Comparison of ENCODE assay signal across 1 cellular context in the genomic region with DNA sequence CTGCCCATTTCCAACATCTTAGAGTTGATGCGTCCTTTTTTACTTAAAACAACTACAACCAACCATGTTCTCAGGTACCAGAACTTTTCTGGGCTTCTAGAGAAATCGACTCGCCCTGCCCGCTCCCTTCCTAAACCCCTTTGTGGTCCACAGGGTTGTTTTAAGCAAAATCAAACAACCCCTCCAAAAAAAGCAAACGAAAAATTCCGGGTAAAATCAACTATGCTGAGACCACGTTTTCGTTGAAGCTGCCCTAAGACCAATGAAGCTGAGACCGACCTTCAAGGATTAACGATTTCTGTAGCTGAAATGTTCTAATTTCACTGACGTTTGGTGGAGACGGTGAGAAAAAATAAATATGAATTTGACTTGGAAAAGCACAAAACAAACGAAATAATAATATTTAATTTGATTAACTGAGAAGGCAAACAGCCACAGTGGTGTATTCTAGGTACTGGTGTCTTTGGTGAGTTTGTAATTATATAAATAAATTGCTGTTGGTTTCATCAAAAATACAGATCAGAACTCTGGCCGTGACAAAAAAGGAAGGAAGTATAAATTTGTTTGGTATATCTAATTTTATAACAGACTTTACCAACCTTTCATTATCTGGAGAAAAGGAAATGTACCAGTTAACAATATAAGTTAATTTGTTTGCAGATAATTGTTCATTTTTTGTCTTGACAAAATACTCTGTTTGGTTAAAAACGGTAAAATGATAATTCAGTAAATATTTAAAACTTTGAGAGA.
TF ChIP-seq lines count a peak whose summit lies in the region.

No MANE protein-coding gene starts in this region.

TF ChIP-seq in K562, 482 proteins besides CTCF, POLR2A, EP300 and RAD21 (continued from another document and continues in another):
- TF ChIP-seq ZHX1 (conservative IDR thresholded peaks at IDR 0.05; ENCODE audit: low read length): no peak
- TF ChIP-seq ZC3H4 (CRISPR knock-in tag; IDR thresholded peaks at IDR 0.05; ENCODE audit: borderline replicate concordance): no peak
- TF ChIP-seq SP1 (CRISPR knock-in tag; IDR thresholded peaks at IDR 0.05): no peak
- TF ChIP-seq ZNF445 (CRISPR knock-in tag; IDR thresholded peaks at IDR 0.05; ENCODE audit: low read depth): no peak
- no peak for TF ChIP-seq MCM2 (IDR thresholded peaks at IDR 0.05; ENCODE audit: low read depth)
- TF ChIP-seq HLTF (IDR thresholded peaks at IDR 0.05): no peak
- no peak for TF ChIP-seq KDM5B (IDR thresholded peaks at IDR 0.05; ENCODE audit: insufficient replicate concordance, low read depth, low read length)
- TF ChIP-seq ZSCAN29 (IDR thresholded peaks at IDR 0.05): no peak
- no peak for TF ChIP-seq NCOA2 (IDR thresholded peaks at IDR 0.05; ENCODE audit: partially characterized antibody in 2 of 2)
- no peak for TF ChIP-seq ZNF57 (CRISPR knock-in tag; IDR thresholded peaks at IDR 0.05)
- no peak for TF ChIP-seq SAP30 (IDR thresholded peaks at IDR 0.05; ENCODE audit: borderline replicate concordance, insufficient read depth, low read depth, low read length, poor library complexity, severe bottlenecking)
- no peak for TF ChIP-seq HMGN3 (IDR thresholded peaks at IDR 0.05; ENCODE audit: borderline replicate concordance, extremely low read depth, insufficient read length, low read depth, low read length)
- no peak for TF ChIP-seq U2AF1 (optimal IDR thresholded peaks at IDR 0.05; ENCODE audit: low read depth, low read length)
- TF ChIP-seq, protein P1, sequence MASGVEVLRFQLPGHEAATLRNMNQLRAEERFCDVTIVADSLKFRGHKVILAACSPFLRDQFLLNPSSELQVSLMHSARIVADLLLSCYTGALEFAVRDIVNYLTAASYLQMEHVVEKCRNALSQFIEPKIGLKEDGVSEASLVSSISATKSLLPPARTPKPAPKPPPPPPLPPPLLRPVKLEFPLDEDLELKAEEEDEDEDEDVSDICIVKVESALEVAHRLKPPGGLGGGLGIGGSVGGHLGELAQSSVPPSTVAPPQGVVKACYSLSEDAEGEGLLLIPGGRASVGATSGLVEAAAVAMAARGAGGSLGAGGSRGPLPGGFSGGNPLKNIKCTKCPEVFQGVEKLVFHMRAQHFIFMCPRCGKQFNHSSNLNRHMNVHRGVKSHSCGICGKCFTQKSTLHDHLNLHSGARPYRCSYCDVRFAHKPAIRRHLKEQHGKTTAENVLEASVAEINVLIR (CRISPR knock-in tag; IDR thresholded peaks at IDR 0.05): no peak
- no peak for TF ChIP-seq ZNF699 (CRISPR knock-in tag; IDR thresholded peaks at IDR 0.05; ENCODE audit: insufficient replicate concordance)
- TF ChIP-seq PTBP1 (IDR thresholded peaks at IDR 0.05; ENCODE audit: low read depth, low read length): no peak
- TF ChIP-seq VEZF1 (CRISPR knock-in tag; IDR thresholded peaks at IDR 0.05): no peak
- no peak for TF ChIP-seq SFPQ (IDR thresholded peaks at IDR 0.05; ENCODE audit: low read depth, low read length)
- TF ChIP-seq SPI1 (IDR thresholded peaks at IDR 0.05; ENCODE audit: borderline replicate concordance, low read depth, low read length): no peak
- TF ChIP-seq POLR2AphosphoS5 (IDR thresholded peaks at IDR 0.05; ENCODE audit: control insufficient read depth, insufficient read depth, low read depth, low read length): no peak
- TF ChIP-seq U2AF2 (optimal IDR thresholded peaks at IDR 0.05; ENCODE audit: low read depth, low read length): no peak
- TF ChIP-seq, protein P2, sequence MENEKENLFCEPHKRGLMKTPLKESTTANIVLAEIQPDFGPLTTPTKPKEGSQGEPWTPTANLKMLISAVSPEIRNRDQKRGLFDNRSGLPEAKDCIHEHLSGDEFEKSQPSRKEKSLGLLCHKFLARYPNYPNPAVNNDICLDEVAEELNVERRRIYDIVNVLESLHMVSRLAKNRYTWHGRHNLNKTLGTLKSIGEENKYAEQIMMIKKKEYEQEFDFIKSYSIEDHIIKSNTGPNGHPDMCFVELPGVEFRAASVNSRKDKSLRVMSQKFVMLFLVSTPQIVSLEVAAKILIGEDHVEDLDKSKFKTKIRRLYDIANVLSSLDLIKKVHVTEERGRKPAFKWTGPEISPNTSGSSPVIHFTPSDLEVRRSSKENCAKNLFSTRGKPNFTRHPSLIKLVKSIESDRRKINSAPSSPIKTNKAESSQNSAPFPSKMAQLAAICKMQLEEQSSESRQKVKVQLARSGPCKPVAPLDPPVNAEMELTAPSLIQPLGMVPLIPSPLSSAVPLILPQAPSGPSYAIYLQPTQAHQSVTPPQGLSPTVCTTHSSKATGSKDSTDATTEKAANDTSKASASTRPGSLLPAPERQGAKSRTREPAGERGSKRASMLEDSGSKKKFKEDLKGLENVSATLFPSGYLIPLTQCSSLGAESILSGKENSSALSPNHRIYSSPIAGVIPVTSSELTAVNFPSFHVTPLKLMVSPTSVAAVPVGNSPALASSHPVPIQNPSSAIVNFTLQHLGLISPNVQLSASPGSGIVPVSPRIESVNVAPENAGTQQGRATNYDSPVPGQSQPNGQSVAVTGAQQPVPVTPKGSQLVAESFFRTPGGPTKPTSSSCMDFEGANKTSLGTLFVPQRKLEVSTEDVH (IDR thresholded peaks at IDR 0.05; ENCODE audit: low read depth, partially characterized antibody): no peak
- no peak for TF ChIP-seq ZNF449 (CRISPR knock-in tag; IDR thresholded peaks at IDR 0.05)
- TF ChIP-seq, protein P3, sequence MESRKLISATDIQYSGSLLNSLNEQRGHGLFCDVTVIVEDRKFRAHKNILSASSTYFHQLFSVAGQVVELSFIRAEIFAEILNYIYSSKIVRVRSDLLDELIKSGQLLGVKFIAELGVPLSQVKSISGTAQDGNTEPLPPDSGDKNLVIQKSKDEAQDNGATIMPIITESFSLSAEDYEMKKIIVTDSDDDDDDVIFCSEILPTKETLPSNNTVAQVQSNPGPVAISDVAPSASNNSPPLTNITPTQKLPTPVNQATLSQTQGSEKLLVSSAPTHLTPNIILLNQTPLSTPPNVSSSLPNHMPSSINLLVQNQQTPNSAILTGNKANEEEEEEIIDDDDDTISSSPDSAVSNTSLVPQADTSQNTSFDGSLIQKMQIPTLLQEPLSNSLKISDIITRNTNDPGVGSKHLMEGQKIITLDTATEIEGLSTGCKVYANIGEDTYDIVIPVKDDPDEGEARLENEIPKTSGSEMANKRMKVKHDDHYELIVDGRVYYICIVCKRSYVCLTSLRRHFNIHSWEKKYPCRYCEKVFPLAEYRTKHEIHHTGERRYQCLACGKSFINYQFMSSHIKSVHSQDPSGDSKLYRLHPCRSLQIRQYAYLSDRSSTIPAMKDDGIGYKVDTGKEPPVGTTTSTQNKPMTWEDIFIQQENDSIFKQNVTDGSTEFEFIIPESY (CRISPR knock-in tag; IDR thresholded peaks at IDR 0.05): no peak
- TF ChIP-seq ELF4 (CRISPR knock-in tag; IDR thresholded peaks at IDR 0.05): no peak
- 0 out of 2 replicates have a peak, but pooled peaks have one; percentile 68 for TF ChIP-seq THRB (CRISPR knock-in tag; conservative IDR thresholded peaks at IDR 0.05)
- TF ChIP-seq CCAR2 (IDR thresholded peaks at IDR 0.05; ENCODE audit: low read depth, low read length): no peak
- TF ChIP-seq ZFP36 (IDR thresholded peaks at IDR 0.05; ENCODE audit: low read depth, low read length, partially characterized antibody): no peak
- no peak for TF ChIP-seq CBX3 (IDR thresholded peaks at IDR 0.05; ENCODE audit: borderline replicate concordance in 1 of 2, low read length in 2 of 2)
- TF ChIP-seq KLF1 (tag; IDR thresholded peaks at IDR 0.05): no peak
- no peak for TF ChIP-seq TAL1 (IDR thresholded peaks at IDR 0.05)
- TF ChIP-seq ZNF124 (CRISPR knock-in tag; IDR thresholded peaks at IDR 0.05): no peak
- no peak for TF ChIP-seq BRF1 (IDR thresholded peaks at IDR 0.05; ENCODE audit: borderline replicate concordance, extremely low read depth, insufficient read length)
- TF ChIP-seq PML (IDR thresholded peaks at IDR 0.05; ENCODE audit: low read length): peak; percentile 47; the same call in 1 of the 2 replicates
- no peak for TF ChIP-seq DIDO1 (tag; IDR thresholded peaks at IDR 0.05; ENCODE audit: low read depth)
- no peak for TF ChIP-seq TFAP4 (CRISPR knock-in tag; IDR thresholded peaks at IDR 0.05; ENCODE audit: borderline replicate concordance)
- TF ChIP-seq, protein P4, sequence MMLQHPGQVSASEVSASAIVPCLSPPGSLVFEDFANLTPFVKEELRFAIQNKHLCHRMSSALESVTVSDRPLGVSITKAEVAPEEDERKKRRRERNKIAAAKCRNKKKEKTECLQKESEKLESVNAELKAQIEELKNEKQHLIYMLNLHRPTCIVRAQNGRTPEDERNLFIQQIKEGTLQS (IDR thresholded peaks at IDR 0.05): no peak
- TF ChIP-seq, protein P4 (CRISPR knock-in tag; conservative IDR thresholded peaks at IDR 0.05): no peak
- TF ChIP-seq ZNF121 (CRISPR knock-in tag; conservative IDR thresholded peaks at IDR 0.05): no peak
- no peak for TF ChIP-seq ZNF282 (CRISPR knock-in tag; IDR thresholded peaks at IDR 0.05)
- no peak for TF ChIP-seq SAFB (IDR thresholded peaks at IDR 0.05; ENCODE audit: borderline replicate concordance, low read depth, low read length)
- TF ChIP-seq ZNF24 (IDR thresholded peaks at IDR 0.05): no peak
- no peak for TF ChIP-seq NCOR1 (IDR thresholded peaks at IDR 0.05)
